In genomic region chr11:58466293-58466692, GRCh38 we compare ENCODE assay signal across 32 cellular contexts. TPM values are rescaled to one million over a fixed set of nuclear protein-coding genes. Genes with fewer than 3 reads are reported as not detected.
"Had no signal": no experiment of that assay in that cellular context is flagged by ENCODE, and none has a peak within 500 bp of the region (broad histone marks: within the 10 kb centered on the region; RNA-seq: fewer than 3 reads in every experiment).

No MANE protein-coding gene starts in this region.

- H3K27me3 ChIP-seq: gastroesophageal sphincter, heart left ventricle, hepatocyte, pancreas, stomach, thyroid gland, vagina had no signal

- H3K4me2 ChIP-seq: hepatocyte, smooth muscle cell had no signal

- H3K9me3 ChIP-seq: pancreas, thyroid gland, vagina had no signal

- H3K27ac ChIP-seq: coronary artery, gastroesophageal sphincter, heart left ventricle, hepatocyte, pancreas, stomach, thyroid gland, vagina had no signal

- H3K4me3 ChIP-seq: coronary artery, gastroesophageal sphincter, heart left ventricle, hepatocyte, lung, pancreas, smooth muscle cell, stomach, thyroid gland, vagina had no signal

- H3K4me1 ChIP-seq: gastroesophageal sphincter, heart left ventricle, pancreas, stomach, thyroid gland, vagina had no signal

- DNase-seq: dermis blood vessel endothelial cell; effector memory CD4-positive, alpha-beta T cell; heart left ventricle; kidney; natural killer cell; occipital lobe; pancreas; stimulated activated CD4-positive, alpha-beta T cell treated with anti-CD3 and anti-CD28 coated beads, Interleukin-12 subunit alpha, Interleukin-12 subunit beta, amount 100 ng/mL, for 4 hours; stimulated activated CD4-positive, alpha-beta T cell treated with anti-CD3 and anti-CD28 coated beads, Interleukin-1b, Interleukin-23, amount 100 ng/mL, for 48 hours; stimulated activated CD4-positive, alpha-beta T cell treated with anti-CD3 and anti-CD28 coated beads, Interleukin-4, amount 100 ng/mL, for 1 hour; stimulated activated CD8-positive, alpha-beta memory T cell treated with anti-CD3 and anti-CD28 coated beads, Interleukin-4, amount 100 ng/mL, for 48 hours; stimulated activated naive CD4-positive, alpha-beta T cell; stomach; thyroid gland; trophoblast cell had no signal

- H2AFZ ChIP-seq: hepatocyte had no signal

- ATAC-seq: esophagus mucosa, gastroesophageal sphincter, heart left ventricle, left lobe of liver, natural killer cell, pancreas, sciatic nerve had no signal

- H3K79me2 ChIP-seq: hepatocyte had no signal

- H3K36me3 ChIP-seq: gastroesophageal sphincter, heart left ventricle, pancreas, stomach, thyroid gland, vagina had no signal

RNA-seq across cellular contexts. Expression of gene OR5B12, which starts 24.3 kb away (rescaled TPM):
- total RNA-seq: dermis blood vessel endothelial cell, endothelial cell of umbilical vein, esophagus mucosa, gastroesophageal sphincter, heart left ventricle, hepatocyte, kidney, left lobe of liver, liver, lung, mononuclear cell, natural killer cell, occipital lobe, pancreas, posterior vena cava, pulmonary artery endothelial cell, sciatic nerve, smooth muscle cell, subcutaneous adipose tissue, temporal lobe, thyroid gland, ureter, vagina had no signal

RNA-seq across cellular contexts. Expression of gene OR5B2, which starts 38.4 kb away (rescaled TPM):
- total RNA-seq: dermis blood vessel endothelial cell, endothelial cell of umbilical vein, esophagus mucosa, gastroesophageal sphincter, heart left ventricle, hepatocyte, kidney, left lobe of liver, liver, lung, natural killer cell, occipital lobe, pancreas, posterior vena cava, pulmonary artery endothelial cell, sciatic nerve, smooth muscle cell, stomach, subcutaneous adipose tissue, temporal lobe, thyroid gland, ureter, vagina had no signal

RNA-seq across cellular contexts. Expression of gene OR5B21, which starts 41.6 kb away (rescaled TPM):
- total RNA-seq: dermis blood vessel endothelial cell, endothelial cell of umbilical vein, esophagus mucosa, gastroesophageal sphincter, heart left ventricle, hepatocyte, kidney, left lobe of liver, liver, mononuclear cell, occipital lobe, pancreas, posterior vena cava, pulmonary artery endothelial cell, sciatic nerve, smooth muscle cell, stomach, subcutaneous adipose tissue, temporal lobe, thyroid gland, ureter, vagina had no signal

RNA-seq across cellular contexts. Expression of gene OR5B3, which starts 59.6 kb away (rescaled TPM):
- total RNA-seq: dermis blood vessel endothelial cell, endothelial cell of umbilical vein, esophagus mucosa, gastroesophageal sphincter, heart left ventricle, hepatocyte, kidney, left lobe of liver, liver, lung, mononuclear cell, natural killer cell, occipital lobe, pancreas, posterior vena cava, pulmonary artery endothelial cell, sciatic nerve, smooth muscle cell, stomach, subcutaneous adipose tissue, temporal lobe, thyroid gland, ureter, vagina had no signal
